ENCODE assay signal across 18 cellular contexts in the genomic region with DNA sequence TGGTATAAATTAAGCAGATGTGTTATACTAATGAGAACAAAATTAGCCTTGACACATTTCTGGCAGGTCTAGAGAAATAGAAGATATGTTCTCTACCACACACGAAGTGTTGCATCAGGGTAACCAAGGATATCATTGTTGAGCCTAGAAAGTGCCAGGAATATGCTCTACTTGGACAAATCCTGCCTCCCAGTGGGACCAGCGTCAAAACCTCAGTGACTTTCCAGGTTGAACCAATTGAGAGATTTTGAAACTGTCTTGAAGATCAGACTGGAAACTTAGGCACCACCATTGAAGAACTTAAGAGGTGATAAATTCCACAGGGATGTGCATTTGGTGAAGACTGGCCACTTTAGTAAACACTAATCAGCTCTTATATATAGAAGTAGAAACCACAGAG.
"Had no signal": no experiment of that assay in that cellular context is flagged by ENCODE, and none has a peak within 500 bp of the region (broad histone marks: within the 10 kb centered on the region; RNA-seq: fewer than 3 reads in every experiment).

No MANE protein-coding gene starts in this region.

- H3K4me1 ChIP-seq: parathyroid adenoma, prostate gland, tibial artery, upper lobe of right lung, vagina had no signal

- H3K27ac ChIP-seq: hepatocyte, parathyroid adenoma, prostate gland, suprapubic skin, tibial artery, upper lobe of right lung, vagina had no signal

- H3K9me3 ChIP-seq: esophagus squamous epithelium, prostate gland, suprapubic skin, tibial artery, upper lobe of right lung, vagina had no signal

- ATAC-seq: left colon; naive thymus-derived CD4-positive, alpha-beta T cell; stimulated activated naive CD8-positive, alpha-beta T cell treated with anti-CD3 and anti-CD28 coated beads, Interleukin-15, Interleukin-2, amounts not matched to agents 100 U/mL and 50 U/mL, for 24 hours; upper lobe of right lung had no signal

- H3K27me3 ChIP-seq: esophagus squamous epithelium, hepatocyte, suprapubic skin, tibial artery, upper lobe of right lung, vagina had no signal

- H3K36me3 ChIP-seq: esophagus squamous epithelium, prostate gland, suprapubic skin, tibial artery, upper lobe of right lung, vagina had no signal

- DNase-seq: effector memory CD4-positive, alpha-beta T cell; esophagus squamous epithelium; head of caudate nucleus; left colon; mammary epithelial cell; naive thymus-derived CD4-positive, alpha-beta T cell; nephron progenitor cell; small intestine; stimulated activated CD4-positive, alpha-beta T cell treated with anti-CD3 and anti-CD28 coated beads, Interleukin-12 subunit alpha, Interleukin-12 subunit beta, amount 100 ng/mL, for 4 hours; stimulated activated CD4-positive, alpha-beta T cell treated with anti-CD3 and anti-CD28 coated beads, Interleukin-2, amount 100 ng/mL, for 48 hours; stimulated activated naive CD8-positive, alpha-beta T cell treated with anti-CD3 and anti-CD28 coated beads, Interleukin-15, Interleukin-2, amounts not matched to agents 100 U/mL and 50 U/mL, for 24 hours; tibial artery; upper lobe of right lung had no signal

- H3K4me3 ChIP-seq: esophagus squamous epithelium, hepatocyte, prostate gland, suprapubic skin, tibial artery, upper lobe of right lung, vagina had no signal
